1 cellular context compared by ENCODE assay signal in the genomic region with DNA sequence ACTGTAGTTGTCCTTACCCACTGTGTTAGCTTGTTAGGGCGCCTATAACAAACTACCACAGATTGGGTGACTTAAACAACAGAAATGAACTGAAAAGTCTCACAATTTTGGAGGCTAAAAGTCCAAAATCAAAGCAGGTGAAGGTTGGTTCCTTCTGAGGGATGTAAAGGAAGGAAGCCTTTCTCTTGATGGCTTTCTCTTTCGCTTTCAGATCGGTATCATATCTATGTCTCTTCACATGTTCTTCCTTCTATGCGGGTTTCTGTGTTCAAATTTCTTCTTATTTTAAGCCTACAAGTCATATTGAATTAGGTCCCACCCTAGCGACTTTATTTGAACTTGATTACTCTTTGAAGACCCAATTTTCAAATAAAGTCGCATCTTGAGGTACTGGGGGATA.
TF ChIP-seq lines count a peak whose summit lies in the region.

No MANE protein-coding gene starts in this region.

TF ChIP-seq in SK-N-SH, 30 proteins besides CTCF, POLR2A, EP300 and RAD21 (continued from another document):
- TF ChIP-seq, protein P1, sequence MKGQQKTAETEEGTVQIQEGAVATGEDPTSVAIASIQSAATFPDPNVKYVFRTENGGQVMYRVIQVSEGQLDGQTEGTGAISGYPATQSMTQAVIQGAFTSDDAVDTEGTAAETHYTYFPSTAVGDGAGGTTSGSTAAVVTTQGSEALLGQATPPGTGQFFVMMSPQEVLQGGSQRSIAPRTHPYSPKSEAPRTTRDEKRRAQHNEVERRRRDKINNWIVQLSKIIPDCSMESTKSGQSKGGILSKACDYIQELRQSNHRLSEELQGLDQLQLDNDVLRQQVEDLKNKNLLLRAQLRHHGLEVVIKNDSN (IDR thresholded peaks at IDR 0.05; ENCODE audit: borderline replicate concordance, low read depth), result no peak
